Comparison of ENCODE assay signal across 24 cellular contexts in the genomic region with DNA sequence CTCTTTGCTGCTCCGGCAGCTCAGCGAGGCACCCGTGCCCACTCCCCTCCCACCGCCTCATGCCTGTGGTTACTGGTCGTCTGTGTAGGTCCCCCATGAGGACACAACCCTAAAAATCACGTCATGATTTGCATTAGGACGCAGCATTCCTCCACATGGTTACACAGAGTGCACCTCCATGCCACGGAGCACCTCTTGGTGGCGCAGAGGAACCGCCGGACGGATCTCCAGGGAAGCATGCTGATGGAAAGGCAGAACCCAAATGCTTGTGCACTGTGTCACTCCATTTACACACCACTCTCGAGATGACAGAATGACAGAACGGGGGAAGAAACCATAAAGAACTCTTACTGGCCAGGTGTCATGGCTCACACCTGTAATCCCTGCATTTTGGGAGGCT. TPM values are rescaled to one million over a fixed set of nuclear protein-coding genes. Genes with fewer than 3 reads are reported as not detected.
DNase-seq lines count a peak whose midpoint lies in the region; ATAC-seq, FAIRE-seq and TF ChIP-seq lines count a peak whose summit lies in the region.
"Had no signal": no experiment of that assay in that cellular context is flagged by ENCODE, and none has a peak within 500 bp of the region (broad histone marks: within the 10 kb centered on the region; RNA-seq: fewer than 3 reads in every experiment).

No MANE protein-coding gene starts in this region.

- H3K4me1 ChIP-seq in K562 (replicated peaks in 1 of 2; ENCODE audit: control insufficient read depth in 2 of 2, insufficient read depth in 2 of 2, low read length in 2 of 2) (peaks cover 0 to 27% of the 10 kb centered on the region in 2 experiments; a peak in 2 of 5 replicates), lower lobe of right lung (no peaks in the 10 kb centered on the region), psoas muscle (no peaks in the 10 kb centered on the region)
- H3K4me1 ChIP-seq: A549 had no signal

- no peaks in the 10 kb centered on the region for H3K9me1 ChIP-seq in K562 (ENCODE audit: control insufficient read depth, insufficient read depth, low read length)

- H3K9me3 ChIP-seq in K562 (replicated peaks; ENCODE audit: control insufficient read depth, insufficient read depth, low read depth, low read length) (no peaks in the 10 kb centered on the region), lower lobe of right lung (no peaks in the 10 kb centered on the region), psoas muscle (no peaks in the 10 kb centered on the region)
- H3K9me3 ChIP-seq: A549; BLaER1 treated with 17β-estradiol and CSF1 and Interleukin-3, amounts not matched to agents 10 nM and 100 nM had no signal

- CTCF ChIA-PET in K562 (lab: Yijun Ruan, JAX; ENCODE audit: low intra/inter-chr PET ratio), result interaction anchor here (0.7 kb wide), 1 partner anchor 67 kb away, joined by 3 read pairs; no protein-coding TSS in a partner anchor

- H3K4me3 ChIP-seq in H7 (ENCODE audit: insufficient read depth, low read depth, low read length), result no peak overlapping the region
- H3K4me3 ChIP-seq in K562, result no peak overlapping the region
- H3K4me3 ChIP-seq in lower lobe of right lung, result no peak overlapping the region
- H3K4me3 ChIP-seq in psoas muscle, result no peak overlapping the region
- H3K4me3 ChIP-seq: A549; BLaER1 treated with 17β-estradiol and CSF1 and Interleukin-3, amounts not matched to agents 10 nM and 100 nM; PC-9 had no signal

- H3K9ac ChIP-seq in K562 (ENCODE audit: insufficient read depth in 1 of 2, low read depth in 2 of 2, low read length in 2 of 2), result 0 out of 4 replicates have a peak overlapping the region, but pooled peaks of 1 of the 2 experiments have one; percentile 17
- H3K9ac ChIP-seq: BLaER1 treated with 17β-estradiol and CSF1 and Interleukin-3, amounts not matched to agents 10 nM and 100 nM had no signal

- peak; percentile 57 for FAIRE-seq in K562 (lab: Jason Lieb, UNC)
- FAIRE-seq: A549, G401.6 had no signal

- in situ Hi-C loops in K562 (cut with MboI), result no loop called here

- TF ChIP-seq EP300 in K562 (IDR thresholded peaks at IDR 0.05; ENCODE audit: low read length), result no peak

- H2AFZ ChIP-seq in K562 (ENCODE audit: low read depth, low read length), result peak overlapping the region; percentile 74; the same call in 1 of the 2 replicates
- H2AFZ ChIP-seq: PC-9 had no signal

- no peak overlapping the region for H3K4me2 ChIP-seq in K562 (ENCODE audit: insufficient read depth, low read length)
- H3K4me2 ChIP-seq: A549; BLaER1 treated with 17β-estradiol and CSF1 and Interleukin-3, amounts not matched to agents 10 nM and 100 nM; PC-9 had no signal

- H3K36me3 ChIP-seq in H7 (replicated peaks; ENCODE audit: control insufficient read depth, insufficient read depth, low read length), result no peaks in the 10 kb centered on the region; the same call in 1 of the 2 replicates
- no peaks in the 10 kb centered on the region for H3K36me3 ChIP-seq in K562 (ENCODE audit: control insufficient read depth, insufficient read depth, low read length)
- H3K36me3 ChIP-seq in lower lobe of right lung, result no peaks in the 10 kb centered on the region
- H3K36me3 ChIP-seq in psoas muscle (ENCODE audit: insufficient read depth in 1 of 2, low read depth in 1 of 2), result no peaks in the 10 kb centered on the region
- H3K36me3 ChIP-seq: BLaER1 treated with 17β-estradiol and CSF1 and Interleukin-3, amounts not matched to agents 10 nM and 100 nM had no signal

- H3K27me3 ChIP-seq in H7 (ENCODE audit: control insufficient read depth, insufficient read depth, low read length) (no peaks in the 10 kb centered on the region), K562 (ENCODE audit: control insufficient read depth in 2 of 2, insufficient read depth in 2 of 2, low read length in 2 of 2) (no peaks in the 10 kb centered on the region), lower lobe of right lung (ENCODE audit: low read depth) (no peaks in the 10 kb centered on the region), psoas muscle (ENCODE audit: insufficient read depth in 3 of 3, low read length in 2 of 3) (no peaks in the 10 kb centered on the region)
- H3K27me3 ChIP-seq: BLaER1 treated with 17β-estradiol and CSF1 and Interleukin-3, amounts not matched to agents 10 nM and 100 nM had no signal

- intact Hi-C loops in K562 (cut with micrococcal nuclease), result loop anchor here (2.0 kb wide), 1 partner anchor 65 kb away; no protein-coding TSS in a partner anchor
- intact Hi-C loops in lower lobe of right lung (cut with DNase I), result no loop called here
- intact Hi-C loops in psoas muscle (cut with DNase I), result no loop called here

- TF ChIP-seq RAD21 in K562 (CRISPR knock-in tag; conservative IDR thresholded peaks at IDR 0.05 in 1 of 2, IDR thresholded peaks at IDR 0.05 in 1 of 2), result peak in 1 of 2 experiments; percentile 34; a peak in 1 of 4 replicates

- POLR2A ChIA-PET in K562 (lab: Yijun Ruan, JAX), result interaction anchor here (0.6 kb wide), 2 partner anchors 22 to 67 kb away, joined by 3 read pairs; no protein-coding TSS in a partner anchor

- H3K27ac ChIP-seq in K562 (ENCODE audit: extremely low read depth, low read depth, low read length) (no peak overlapping the region; the same call in 2 of the 3 replicates), lower lobe of right lung (no peak overlapping the region), psoas muscle (no peak overlapping the region)
- H3K27ac ChIP-seq: A549; BLaER1 treated with 17β-estradiol and CSF1 and Interleukin-3, amounts not matched to agents 10 nM and 100 nM; PC-9 had no signal

- peak; percentile 61 for DNase-seq in H7
- DNase-seq in M059J (ENCODE audit: low read depth), result peak; percentile 25
- peak in 2 of 4 experiments; percentile 40 to 48 for DNase-seq in K562 (ENCODE audit: extremely low read depth in 1 of 4, low spot score in 3 of 4)
- no peak for DNase-seq in lower lobe of right lung
- no peak for DNase-seq in islet precursor cell
- DNase-seq in psoas muscle, result no peak
- DNase-seq: AML-193; CD4-positive, alpha-beta T cell; COR-L47; HCEC 1CT; Kasumi-1; MV-4-11; NCI-H1105; NCI-H1436 treated with DMSO at 0.1 percent for 48 hours; NCI-H187 treated with DMSO at 0.1 percent for 48 hours; NCI-H2107; NCI-H524; NCI-H774; PC-9; T-helper 1 cell had no signal

- TF ChIP-seq CTCF in K562 (IDR thresholded peaks at IDR 0.05 in 2 of 3, conservative IDR thresholded peaks at IDR 0.05 in 1 of 3; ENCODE audit: insufficient read depth in 2 of 3, low read depth in 1 of 3, low read length in 3 of 3) (peak; percentile 37 to 58 (median 39); a peak in 3 of 6 replicates), lower lobe of right lung (IDR thresholded peaks at IDR 0.05) (no peak), psoas muscle (IDR thresholded peaks at IDR 0.05) (no peak)

- no peaks in the 10 kb centered on the region for H4K20me1 ChIP-seq in K562 (replicated peaks; ENCODE audit: control insufficient read depth, insufficient read depth, low read length)
- H4K20me1 ChIP-seq: BLaER1 treated with 17β-estradiol and CSF1 and Interleukin-3, amounts not matched to agents 10 nM and 100 nM had no signal

- H3K79me2 ChIP-seq in K562 (ENCODE audit: control insufficient read depth, insufficient read depth, low read length), result no peaks in the 10 kb centered on the region

- WGBS in K562 (ENCODE audit: insufficient coverage, low coverage, missing lambda C conversion rate), result 48% methylated on average over 14 of the region's 14 CpGs
- WGBS in psoas muscle, 3 donors, result 88 to 92% (median 88%) methylated on average over 14 of the region's 14 CpGs

- ATAC-seq in K562, result peak; percentile 75
- no peak for ATAC-seq in lower lobe of right lung
- ATAC-seq in psoas muscle, result no peak
- ATAC-seq: Right ventricle myocardium inferior had no signal

- BruUV-seq in K562 (replicated peaks; lab: Mats Ljungman, UMichigan), result no TSS peak

- TF ChIP-seq POLR2A in K562 (conservative IDR thresholded peaks at IDR 0.05), result no peak

RNA-seq across cellular contexts. Expression of a gene that starts 22.4 kb away (rescaled TPM):
- total RNA-seq in H7 (2014; rRNA removed; shearing (Covaris generic)), result 7.4 and 24.5 TPM in 2 replicates
- 7.3 TPM in 1 of 2 replicates, not detected in the other for total RNA-seq in M059J (2014; rRNA removed; shearing (Covaris generic))
- 3.4 and 8.9 TPM in 2 replicates for total RNA-seq in K562 (2011; cell fraction: chromatin; rRNA removed; ENCODE audit: low replicate concordance)
- total RNA-seq in K562 (2011; cell fraction: nucleolus; rRNA removed), result 2.8 and 3.7 TPM in 2 replicates
- total RNA-seq in K562 (2011; cell fraction: nucleoplasm; rRNA removed), result 2.1 and 2.4 TPM in 2 replicates
- total RNA-seq in K562 (2014; rRNA removed) (1.8 and 2.6 TPM in 2 replicates), K562 (2014; rRNA removed; fragmentation: Illumina TruSeq; extraction: Trizol) (0.76 TPM in 1 of 2 replicates, not detected in the other), K562 (2015; rRNA removed; fragmentation: Illumina TruSeq; extraction: Trizol) (1.1 TPM in 2 replicates), K562 (2021) (1.6 and 2.0 TPM in 2 replicates), lower lobe of right lung (1.7 TPM), psoas muscle (1 to 10 TPM in 3 of 4 donors, under 1 TPM in 1; 0.71 to 1.9 (median 1.4) TPM)
- polyA plus RNA-seq in K562 (2011; rRNA removed) (0.53 and 1.3 TPM in 2 replicates), K562 (2014; fragmentation: Illumina TruSeq; extraction: Trizol) (0.62 and 1.4 TPM in 2 replicates), K562 (2014; fragmentation: Nextera tagmentation; extraction: Ambion mirVana) (not detected), K562 (2014; rRNA removed) (1.4 and 2.7 TPM in 2 replicates), psoas muscle (1 to 10 TPM in 2 of 3 donors, under 1 TPM in 1; 0.76 to 1.4 (median 1.3) TPM)
- polyA plus RNA-seq in K562 (2011; cell fraction: cytosol; rRNA removed), result 1.7 and 2.5 TPM in 2 replicates
- 1.9 and 2.9 TPM in 2 replicates for polyA plus RNA-seq in K562 (2011; cell fraction: nucleus; rRNA removed)
- 1.4 and 2.1 TPM in 2 replicates for polyA plus RNA-seq in K562 (2012)
- polyA minus RNA-seq in K562 (2011; rRNA and poly(A)+ RNA removed), result 0.45 and 1.1 TPM in 2 replicates
- 2.6 and 3.8 TPM in 2 replicates for polyA minus RNA-seq in K562 (2011; cell fraction: cytosol; rRNA and poly(A)+ RNA removed)
- polyA minus RNA-seq in K562 (2011; cell fraction: nucleus; rRNA and poly(A)+ RNA removed), result 1.00 and 1.8 TPM in 2 replicates

RNA-seq across cellular contexts. Expression of a gene that starts 50.4 kb away (rescaled TPM):
- total RNA-seq in H7 (2014; rRNA removed; shearing (Covaris generic)), result 75.3 and 82.2 TPM in 2 replicates
- 135 and 161 TPM in 2 replicates for total RNA-seq in M059J (2014; rRNA removed; shearing (Covaris generic))
- 30.7 and 52.5 TPM in 2 replicates for total RNA-seq in K562 (2011; cell fraction: chromatin; rRNA removed; ENCODE audit: low replicate concordance)
- 27.1 and 28.9 TPM in 2 replicates for total RNA-seq in K562 (2011; cell fraction: nucleolus; rRNA removed)
- 42.8 and 65.1 TPM in 2 replicates for total RNA-seq in K562 (2011; cell fraction: nucleoplasm; rRNA removed)
- total RNA-seq in K562 (2014; rRNA removed), result 185 and 221 TPM in 2 replicates
- 161 and 175 TPM in 2 replicates for total RNA-seq in K562 (2014; rRNA removed; fragmentation: Illumina TruSeq; extraction: Trizol)
- 148 and 164 TPM in 2 replicates for total RNA-seq in K562 (2015; rRNA removed; fragmentation: Illumina TruSeq; extraction: Trizol)
- 123 and 128 TPM in 2 replicates for total RNA-seq in K562 (2021)
- 121 and 191 TPM in 2 replicates for polyA plus RNA-seq in K562 (2011; rRNA removed)
- 86.2 and 92.0 TPM in 2 replicates for polyA plus RNA-seq in K562 (2011; cell fraction: cytosol; rRNA removed)
- 39.9 and 51.3 TPM in 2 replicates for polyA plus RNA-seq in K562 (2011; cell fraction: nucleus; rRNA removed)
- 91.7 and 104 TPM in 2 replicates for polyA plus RNA-seq in K562 (2012)
- 171 and 214 TPM in 2 replicates for polyA plus RNA-seq in K562 (2014; fragmentation: Illumina TruSeq; extraction: Trizol)
- polyA plus RNA-seq in K562 (2014; fragmentation: Nextera tagmentation; extraction: Ambion mirVana), result 10 to 100 TPM; 49.4 to 81.8 TPM
- 157 and 162 TPM in 2 replicates for polyA plus RNA-seq in K562 (2014; rRNA removed)
- 103 and 121 TPM in 2 replicates for polyA minus RNA-seq in K562 (2011; rRNA and poly(A)+ RNA removed)
- 51.2 and 63.8 TPM in 2 replicates for polyA minus RNA-seq in K562 (2011; cell fraction: cytosol; rRNA and poly(A)+ RNA removed)
- 14.9 and 23.8 TPM in 2 replicates for polyA minus RNA-seq in K562 (2011; cell fraction: nucleus; rRNA and poly(A)+ RNA removed)
- 31.6 TPM for total RNA-seq in lower lobe of right lung
- 10 to 100 TPM; 15.5 to 17.1 (median 16.2) TPM for total RNA-seq in psoas muscle
- polyA plus RNA-seq in psoas muscle, result 10 to 100 TPM; 15.4 to 18.8 (median 18.6) TPM

RNA-seq across cellular contexts. Expression of a gene that starts 59.4 kb away (rescaled TPM):
- total RNA-seq in H7 (2014; rRNA removed; shearing (Covaris generic)), result 69.7 and 86.0 TPM in 2 replicates
- 25.0 and 37.6 TPM in 2 replicates for total RNA-seq in M059J (2014; rRNA removed; shearing (Covaris generic))
- 25.4 and 79.9 TPM in 2 replicates for total RNA-seq in K562 (2011; cell fraction: chromatin; rRNA removed; ENCODE audit: low replicate concordance)
- total RNA-seq in K562 (2011; cell fraction: nucleolus; rRNA removed), result 85.2 and 91.1 TPM in 2 replicates
- 51.7 and 55.1 TPM in 2 replicates for total RNA-seq in K562 (2011; cell fraction: nucleoplasm; rRNA removed)
- 34.3 and 44.0 TPM in 2 replicates for total RNA-seq in K562 (2014; rRNA removed)
- 5.8 and 7.8 TPM in 2 replicates for total RNA-seq in K562 (2014; rRNA removed; fragmentation: Illumina TruSeq; extraction: Trizol)
- 18.4 and 20.4 TPM in 2 replicates for total RNA-seq in K562 (2015; rRNA removed; fragmentation: Illumina TruSeq; extraction: Trizol)
- total RNA-seq in K562 (2021), result 40.0 and 40.3 TPM in 2 replicates
- polyA plus RNA-seq in K562 (2011; rRNA removed), result 17.9 and 28.9 TPM in 2 replicates
- polyA plus RNA-seq in K562 (2011; cell fraction: cytosol; rRNA removed), result 37.3 and 93.7 TPM in 2 replicates
- polyA plus RNA-seq in K562 (2011; cell fraction: nucleus; rRNA removed), result 100 and 135 TPM in 2 replicates
- polyA plus RNA-seq in K562 (2012), result 23.2 and 37.4 TPM in 2 replicates
- 18.8 and 24.3 TPM in 2 replicates for polyA plus RNA-seq in K562 (2014; fragmentation: Illumina TruSeq; extraction: Trizol)
- polyA plus RNA-seq in K562 (2014; fragmentation: Nextera tagmentation; extraction: Ambion mirVana), result under 1 TPM; 0.34 to 0.53 TPM
- polyA plus RNA-seq in K562 (2014; rRNA removed), result 42.9 and 47.2 TPM in 2 replicates
- polyA minus RNA-seq in K562 (2011; rRNA and poly(A)+ RNA removed), result 5.4 and 10.2 TPM in 2 replicates
- 23.7 and 31.6 TPM in 2 replicates for polyA minus RNA-seq in K562 (2011; cell fraction: cytosol; rRNA and poly(A)+ RNA removed)
- 19.1 and 20.1 TPM in 2 replicates for polyA minus RNA-seq in K562 (2011; cell fraction: nucleus; rRNA and poly(A)+ RNA removed)
- total RNA-seq in lower lobe of right lung, result 30.9 TPM
- total RNA-seq in psoas muscle, result 10 to 100 TPM; 11.8 to 43.6 (median 27.0) TPM
- polyA plus RNA-seq in psoas muscle, result 10 to 100 TPM; 31.6 to 40.3 (median 32.9) TPM

RNA-seq across cellular contexts. Expression of a gene that starts 59.6 kb away (rescaled TPM):
- total RNA-seq in H7 (2014; rRNA removed; shearing (Covaris generic)), result 54.0 and 69.0 TPM in 2 replicates
- total RNA-seq in M059J (2014; rRNA removed; shearing (Covaris generic)), result 24.0 and 40.6 TPM in 2 replicates
- total RNA-seq in K562 (2011; cell fraction: chromatin; rRNA removed; ENCODE audit: low replicate concordance), result 114 and 225 TPM in 2 replicates
- total RNA-seq in K562 (2011; cell fraction: nucleolus; rRNA removed), result 114 and 126 TPM in 2 replicates
- 94.5 and 103 TPM in 2 replicates for total RNA-seq in K562 (2011; cell fraction: nucleoplasm; rRNA removed)
- total RNA-seq in K562 (2014; rRNA removed) (66.3 and 80.2 TPM in 2 replicates), K562 (2014; rRNA removed; fragmentation: Illumina TruSeq; extraction: Trizol) (47.1 and 49.7 TPM in 2 replicates), K562 (2015; rRNA removed; fragmentation: Illumina TruSeq; extraction: Trizol) (52.1 and 55.6 TPM in 2 replicates), K562 (2021) (112 and 122 TPM in 2 replicates), lower lobe of right lung (19.3 TPM), psoas muscle (1 to 10 TPM; 2.7 to 3.5 (median 3.0) TPM)
- polyA plus RNA-seq in K562 (2011; rRNA removed) (50.3 and 50.8 TPM in 2 replicates), K562 (2014; fragmentation: Illumina TruSeq; extraction: Trizol) (95.2 and 122 TPM in 2 replicates), K562 (2014; fragmentation: Nextera tagmentation; extraction: Ambion mirVana) (1 to 10 TPM; 1.9 to 2.8 TPM), K562 (2014; rRNA removed) (90.1 and 102 TPM in 2 replicates), psoas muscle (1 to 10 TPM; 2.2 to 4.8 (median 2.6) TPM)
- 45.2 and 61.0 TPM in 2 replicates for polyA plus RNA-seq in K562 (2011; cell fraction: cytosol; rRNA removed)
- polyA plus RNA-seq in K562 (2011; cell fraction: nucleus; rRNA removed), result 150 and 212 TPM in 2 replicates
- polyA plus RNA-seq in K562 (2012), result 93.9 and 100.0 TPM in 2 replicates
- polyA minus RNA-seq in K562 (2011; rRNA and poly(A)+ RNA removed), result 16.5 and 18.3 TPM in 2 replicates
- polyA minus RNA-seq in K562 (2011; cell fraction: cytosol; rRNA and poly(A)+ RNA removed), result 37.4 and 55.6 TPM in 2 replicates
- 40.5 and 49.1 TPM in 2 replicates for polyA minus RNA-seq in K562 (2011; cell fraction: nucleus; rRNA and poly(A)+ RNA removed)

Comparison
In these comparisons a context has a peak if more than half of its experiments do, and no peak if none do; other contexts are left out.
1. DNase-seq: peak in H7 (single experiment) and M059J (single experiment); none in lower lobe of right lung (single experiment), islet precursor cell (single experiment) and psoas muscle (0 of 2).
2. CTCF ChIP-seq: peak in K562 (3 of 3); none in lower lobe of right lung (single experiment) and psoas muscle (single experiment).